In genomic region chr18:61350578-61350977, GRCh38 we compare ENCODE assay signal across 26 cellular contexts. TPM values are rescaled to one million over a fixed set of nuclear protein-coding genes. Genes with fewer than 3 reads are reported as not detected.
DNase-seq lines count a peak whose midpoint lies in the region; ATAC-seq and TF ChIP-seq lines count a peak whose summit lies in the region.
"Had no signal": no experiment of that assay in that cellular context is flagged by ENCODE, and none has a peak within 500 bp of the region (broad histone marks: within the 10 kb centered on the region; RNA-seq: fewer than 3 reads in every experiment).

No MANE protein-coding gene starts in this region.

- H3K27me3 Mint-ChIP-seq in neural progenitor cell (ENCODE audit: insufficient read depth, low read depth) = no peaks in the 10 kb centered on the region

- no peaks in the 10 kb centered on the region for H4K20me1 ChIP-seq in neural progenitor cell (ENCODE audit: low read depth)

- intact Hi-C loops in gastrocnemius medialis (cut with DNase I; ENCODE audit: low total_unique reads) = no loop called here

- no peaks in the 10 kb centered on the region for H3K9me3 Mint-ChIP-seq in neural progenitor cell

- H3K27me3 ChIP-seq in gastrocnemius medialis (no peaks in the 10 kb centered on the region), neural progenitor cell (no peaks in the 10 kb centered on the region)

- no peaks in the 10 kb centered on the region for H3K36me3 ChIP-seq in gastrocnemius medialis
- no peaks in the 10 kb centered on the region for H3K36me3 ChIP-seq in neural progenitor cell

- TF ChIP-seq CTCF in epithelial cell of esophagus (IDR thresholded peaks at IDR 0.05; ENCODE audit: insufficient read depth, low read depth, low read length, missing control alignments) (no peak), gastrocnemius medialis (IDR thresholded peaks at IDR 0.05 in 4 of 5, conservative IDR thresholded peaks at IDR 0.05 in 1 of 5) (no peak), neural progenitor cell (IDR thresholded peaks at IDR 0.05) (no peak), GM13976 (IDR thresholded peaks at IDR 0.05; ENCODE audit: borderline replicate concordance, control extremely low read depth, extremely low read depth, insufficient read depth, missing control alignments) (no peak)

- peak; percentile 62 to 76 for ATAC-seq in gastrocnemius medialis
- ATAC-seq: A549, HCT116 had no signal

- no peaks in the 10 kb centered on the region for H3F3A ChIP-seq in neural progenitor cell (ENCODE audit: low read depth)

- H3K4me3 Mint-ChIP-seq in neural progenitor cell = no peak overlapping the region
- H3K4me3 Mint-ChIP-seq: B cell, CD14-positive monocyte had no signal

- DNase-seq in ELR (ENCODE audit: low read depth) (peak; percentile 2), NCI-H69 (lab: John Stamatoyannopoulos, UW) (peak; percentile 64), epithelial cell of esophagus (ENCODE audit: low read depth) (peak; percentile 7), gastrocnemius medialis (no peak), neural progenitor cell (ENCODE audit: low spot score) (no peak), GM13976 (ENCODE audit: low spot score) (no peak), LoVo (ENCODE audit: low spot score) (no peak)
- DNase-seq: GOT3, KG1, MV-4-11, NCI-H1694, NCI-H2081, NCI-H2171, NCI-H345, NCI-H524, NCI-H82, OCI-M1, RPMI8226, SHP77 had no signal

- no peak overlapping the region for H2AFZ ChIP-seq in neural progenitor cell (replicated peaks)

- no peaks in the 10 kb centered on the region for H3K4me1 ChIP-seq in gastrocnemius medialis
- peaks cover under 1% of the 10 kb centered on the region for H3K4me1 ChIP-seq in neural progenitor cell
- H3K4me1 ChIP-seq: A549 had no signal

- in situ Hi-C loops in gastrocnemius medialis (cut with MboI; ENCODE audit: low sequenced_read_pairs in 4 of 4) = no loop called here
- in situ Hi-C loops in GM13976 (cut with MboI; ENCODE audit: low sequenced_read_pairs, unreplicated experiment) = no loop called here

- no peak overlapping the region for H3K9ac ChIP-seq in neural progenitor cell

- no peak for TF ChIP-seq POLR2A in gastrocnemius medialis (IDR thresholded peaks at IDR 0.05)

- no peaks in the 10 kb centered on the region for H3K36me3 Mint-ChIP-seq in neural progenitor cell
- H3K36me3 Mint-ChIP-seq: CD14-positive monocyte had no signal

- no peak overlapping the region for H3K4me2 ChIP-seq in neural progenitor cell
- H3K4me2 ChIP-seq: A549 had no signal

- no peaks in the 10 kb centered on the region for H3K79me2 ChIP-seq in neural progenitor cell (ENCODE audit: low read depth)

- H3K27ac ChIP-seq in gastrocnemius medialis = no peak overlapping the region
- no peak overlapping the region for H3K27ac ChIP-seq in neural progenitor cell
- H3K27ac ChIP-seq: A549, HL-60 had no signal

- H3K9me3 ChIP-seq in gastrocnemius medialis (no peaks in the 10 kb centered on the region), neural progenitor cell (ENCODE audit: low read depth) (no peaks in the 10 kb centered on the region)
- H3K9me3 ChIP-seq: A549 had no signal

- no peak overlapping the region for H3K27ac Mint-ChIP-seq in neural progenitor cell
- H3K27ac Mint-ChIP-seq: B cell, CD14-positive monocyte had no signal

- H3K4me1 Mint-ChIP-seq in neural progenitor cell = peaks cover 9% of the 10 kb centered on the region
- H3K4me1 Mint-ChIP-seq: B cell, CD14-positive monocyte had no signal

- H3K4me3 ChIP-seq in epithelial cell of esophagus (ENCODE audit: low read length) (no peak overlapping the region), gastrocnemius medialis (no peak overlapping the region), neural progenitor cell (no peak overlapping the region)
- H3K4me3 ChIP-seq: A549 had no signal

RNA-seq across cellular contexts. Expression of gene CDH20, which starts 17.3 kb away (rescaled TPM):
- total RNA-seq in gastrocnemius medialis (10 to 100 TPM in 1 of 4 donors, 1 to 10 TPM in 2, under 1 TPM in 1; 0.51 to 19.6 (median 3.9) TPM), neural progenitor cell (ENCODE audit: low replicate concordance) (1.6 and 1.9 TPM in 2 replicates)
- total RNA-seq: B cell, Daoy, HT-29 had no signal

Comparison
In these comparisons a context has a peak if more than half of its experiments do, and no peak if none do; other contexts are left out.
1. DNase-seq: peak in ELR (single experiment), NCI-H69 (single experiment) and epithelial cell of esophagus (single experiment); none in gastrocnemius medialis (0 of 2), neural progenitor cell (single experiment), GM13976 (single experiment) and LoVo (single experiment).